In the genomic region with DNA sequence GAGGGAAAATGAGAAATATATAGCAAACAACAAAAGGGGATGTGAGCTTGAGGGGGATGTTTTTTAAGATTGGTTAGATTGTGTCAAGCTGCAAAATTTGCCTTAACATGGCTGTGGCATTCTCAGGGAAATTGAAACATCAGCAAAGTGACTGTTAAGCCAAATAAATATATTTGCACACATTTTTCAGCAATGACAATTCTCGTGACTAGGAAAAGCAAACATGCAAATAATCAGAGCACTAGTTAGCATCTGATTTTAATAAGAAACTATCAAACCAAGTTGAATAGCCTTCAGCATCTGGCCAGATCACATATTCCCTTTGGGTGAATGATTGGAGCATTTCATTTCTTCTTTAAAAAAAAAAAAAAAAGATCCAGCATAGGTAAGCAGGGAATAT, we compare ENCODE assay signal across 19 cellular contexts.
"Had no signal": no experiment of that assay in that cellular context is flagged by ENCODE, and none has a peak within 500 bp of the region (broad histone marks: within the 10 kb centered on the region; RNA-seq: fewer than 3 reads in every experiment).

No MANE protein-coding gene starts in this region.

- ATAC-seq: left cardiac atrium; natural killer cell treated with Interleukin-12 subunit alpha and Interleukin-12 subunit beta and Interleukin-15 and Interleukin-18, amount 100 ng/mL, for 72 hours had no signal

- H3K4me3 Mint-ChIP-seq: natural killer cell treated with Interleukin-12 subunit alpha and Interleukin-12 subunit beta and Interleukin-15 and Interleukin-18, amount 100 ng/mL, for 72 hours; neural progenitor cell; type B pancreatic cell had no signal

- H3K4me3 ChIP-seq: colonic mucosa, lung, neural progenitor cell, ovary, right atrium auricular region, smooth muscle cell, thyroid gland had no signal

- H3K27me3 ChIP-seq: colonic mucosa, neural progenitor cell, ovary, right atrium auricular region, thyroid gland had no signal

- DNase-seq: colonic mucosa; dermis blood vessel endothelial cell; kidney; left cardiac atrium; left ventricle myocardium superior; mesenchymal stem cell; midbrain; nucleus accumbens; ovary; stimulated activated CD4-positive, alpha-beta T cell treated with anti-CD3 and anti-CD28 coated beads, Interleukin-2, amount 100 ng/mL, for 48 hours; stimulated activated naive CD4-positive, alpha-beta T cell treated with Interleukin-2 at 50 U/mL for 16 hours; thyroid gland had no signal

- H3K4me1 Mint-ChIP-seq: neural progenitor cell had no signal

- H3K36me3 ChIP-seq: colonic mucosa, neural progenitor cell, ovary, right atrium auricular region, thyroid gland had no signal

- H3K36me3 Mint-ChIP-seq: natural killer cell treated with Interleukin-12 subunit alpha and Interleukin-12 subunit beta and Interleukin-15 and Interleukin-18, amount 100 ng/mL, for 72 hours; neural progenitor cell; type B pancreatic cell had no signal

- H3K27me3 Mint-ChIP-seq: type B pancreatic cell had no signal

- H3K27ac Mint-ChIP-seq: natural killer cell treated with Interleukin-12 subunit alpha and Interleukin-12 subunit beta and Interleukin-15 and Interleukin-18, amount 100 ng/mL, for 72 hours; neural progenitor cell; type B pancreatic cell had no signal

- FAIRE-seq: kidney, urothelium cell line had no signal

- H3K9me3 Mint-ChIP-seq: natural killer cell treated with Interleukin-12 subunit alpha and Interleukin-12 subunit beta and Interleukin-15 and Interleukin-18, amount 100 ng/mL, for 72 hours; neural progenitor cell; type B pancreatic cell had no signal
